Comparison of ENCODE assay signal across 20 cellular contexts in the genomic region with DNA sequence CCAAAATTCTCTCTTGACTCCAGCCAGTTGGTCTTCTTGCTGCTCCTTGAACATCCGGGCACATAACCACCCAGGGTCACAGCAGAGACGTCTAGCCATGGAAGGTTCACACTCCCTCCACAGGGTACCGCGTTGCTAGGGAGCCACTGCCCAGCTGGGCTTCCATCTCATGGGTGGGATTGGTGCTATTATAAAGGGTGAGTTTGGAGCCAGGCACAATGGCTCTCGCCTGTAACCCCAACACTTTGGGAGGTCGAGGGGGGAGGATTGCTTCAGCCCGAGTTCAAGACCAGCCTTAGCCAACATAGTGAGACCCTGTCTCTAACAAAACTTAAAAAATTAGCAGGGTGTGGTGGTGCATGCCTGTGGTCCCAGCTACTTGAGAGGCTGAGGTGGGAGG. TPM values are rescaled to one million over a fixed set of nuclear protein-coding genes. Genes with fewer than 3 reads are reported as not detected.
"Had no signal": no experiment of that assay in that cellular context is flagged by ENCODE, and none has a peak within 500 bp of the region (broad histone marks: within the 10 kb centered on the region; RNA-seq: fewer than 3 reads in every experiment).

No MANE protein-coding gene starts in this region.

- H3K27me3 ChIP-seq: breast epithelium had no signal

- ATAC-seq: activated CD4-positive, CD25-positive, alpha-beta regulatory T cell treated with anti-CD3 and anti-CD28 coated beads, Interleukin-2, amount 50 U/mL, for 24 hours; activated CD8-positive, alpha-beta T cell treated with anti-CD3 and anti-CD28 coated beads for 36 hours; activated T-cell treated with anti-CD3 and anti-CD28 coated beads, Interleukin-2, amount 50 U/mL, for 72 hours; PC-3 had no signal

- H3K4me1 ChIP-seq: breast epithelium had no signal

- H3K36me3 ChIP-seq: breast epithelium had no signal

- H3K4me3 ChIP-seq: breast epithelium had no signal

- DNase-seq: activated CD4-positive, alpha-beta T cell treated with anti-CD3 and anti-CD28 coated beads for 4 hours; activated CD8-positive, alpha-beta memory T cell treated with anti-CD3 and anti-CD28 coated beads, Interleukin-2, amount 50 U/mL, for 4 hours; activated CD8-positive, alpha-beta T cell treated with anti-CD3 and anti-CD28 coated beads for 36 hours; activated naive CD4-positive, alpha-beta T cell; activated T-cell treated with anti-CD3 and anti-CD28 coated beads, Interleukin-2, amount 50 U/mL, for 72 hours; Kasumi-1; KBM-7; NCI-H1105 treated with DMSO at 0.1 percent for 48 hours; NCI-H146; NCI-H187 treated with DMSO at 0.1 percent for 48 hours; NCI-H2081 treated with DMSO at 0.1 percent for 48 hours; NCI-H446; NCI-H524; PC-3; SHP77 treated with DMSO at 0.1 percent for 48 hours had no signal

- H3K27ac ChIP-seq: breast epithelium had no signal

- H3K9me3 ChIP-seq: breast epithelium had no signal

RNA-seq across cellular contexts. Expression of gene SKOR1, which starts 17.5 kb away (rescaled TPM):
- total RNA-seq: SK-MEL-5 had no signal

RNA-seq across cellular contexts. Expression of gene RNU6-1, which starts 32.0 kb away (rescaled TPM):
- total RNA-seq: activated CD8-positive, alpha-beta T cell treated with anti-CD3 and anti-CD28 coated beads for 36 hours; activated T-cell treated with anti-CD3 and anti-CD28 coated beads, Interleukin-2, amount 50 U/mL, for 72 hours; activated T-helper 2 cell treated with anti-CD3 and anti-CD28 coated beads, Interferon-gamma antibody, Interleukin-2, Interleukin-4, amounts not matched to agents 10 μg/mL and 5 μg/mL and 100 μg/mL, durations not matched to agents 14 hours and 24 hours and 36 hours; aorta; breast epithelium; PC-3; SK-MEL-5 had no signal
- polyA plus RNA-seq: aorta had no signal
